8 cellular contexts compared by ENCODE assay signal in the genomic region with DNA sequence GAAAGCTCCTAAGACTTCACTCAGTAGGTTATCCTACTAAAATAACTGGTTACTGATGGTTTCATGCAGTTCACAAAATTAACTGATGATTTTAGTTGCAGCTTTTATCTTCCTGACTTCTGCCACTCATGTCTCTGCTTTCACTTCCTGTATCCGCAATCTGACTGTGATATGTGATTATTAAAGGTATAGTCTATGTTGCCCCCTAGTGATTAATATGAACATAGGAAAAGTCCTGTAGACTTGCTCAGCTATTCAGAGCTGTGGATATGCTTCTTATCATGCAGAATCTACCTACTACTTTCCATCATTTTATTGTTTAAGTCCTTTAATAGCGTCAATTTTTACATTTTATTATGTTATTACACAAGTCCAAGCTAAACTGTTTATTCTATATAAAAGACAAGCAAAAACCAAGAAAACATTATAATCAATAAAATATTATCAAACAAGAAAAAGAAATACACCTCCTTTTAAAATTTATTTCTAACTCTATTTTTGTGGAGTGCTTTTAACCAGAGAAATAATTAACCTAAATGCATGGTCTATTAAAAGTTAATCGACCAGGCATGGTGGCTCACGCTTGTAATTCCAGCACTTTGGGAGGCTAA. TPM values are rescaled to one million over a fixed set of nuclear protein-coding genes. Genes with fewer than 3 reads are reported as not detected.
DNase-seq lines count a peak whose midpoint lies in the region; ATAC-seq, FAIRE-seq and TF ChIP-seq lines count a peak whose summit lies in the region.

No MANE protein-coding gene starts in this region.

- no TSS peak for BruUV-seq in MCF 10A (replicated peaks; lab: Mats Ljungman, UMichigan)

- TF ChIP-seq CTCF in GM20000 (IDR thresholded peaks at IDR 0.05; ENCODE audit: extremely low read depth, missing control alignments) (no peak), MCF 10A (IDR thresholded peaks at IDR 0.05; ENCODE audit: unreplicated experiment) (peak; percentile 45)

- no peak overlapping the region for H3K27ac Mint-ChIP-seq in MCF 10A (ENCODE audit: low read depth, unreplicated experiment)

- no peaks in the 10 kb centered on the region for H3K36me3 Mint-ChIP-seq in MCF 10A (ENCODE audit: insufficient read depth, unreplicated experiment)

- intact Hi-C loops in MCF 10A (cut with micrococcal nuclease): no loop called here

- peak; percentile 76 for DNase-seq in GM20000 (ENCODE audit: low spot score)
- DNase-seq in NCI-H526 (lab: John Stamatoyannopoulos, UW): peak; percentile 44 to 78
- peak; percentile 61 for DNase-seq in MCF 10A (ENCODE audit: unreplicated experiment)
- DNase-seq in medulla oblongata (ENCODE audit: extremely low spot score): peak; percentile 50
- no peak for DNase-seq in 8988T
- no peak for DNase-seq in ureter (ENCODE audit: low spot score)

- CTCF ChIA-PET in MCF 10A (lab: Yijun Ruan, JAX): interaction anchor here (0.6 to 4.2 kb wide), 18 partner anchors 8 to 872 kb away, joined by 3 to 29 read pairs (median 4); a partner anchor contains a TSS

- H3K27me3 Mint-ChIP-seq in MCF 10A (ENCODE audit: insufficient read depth, unreplicated experiment): no peaks in the 10 kb centered on the region

- no peaks in the 10 kb centered on the region for H3K4me1 Mint-ChIP-seq in MCF 10A (ENCODE audit: insufficient read depth, unreplicated experiment)

- H3K4me3 Mint-ChIP-seq in MCF 10A (ENCODE audit: unreplicated experiment): no peak overlapping the region

- no peaks in the 10 kb centered on the region for H3K9me3 Mint-ChIP-seq in MCF 10A (ENCODE audit: unreplicated experiment)

- POLR2A ChIA-PET in MCF 10A (lab: Yijun Ruan, JAX): interaction anchor here (0.6 to 2.2 kb wide), 5 partner anchors 9 to 100 kb away, joined by 3 to 9 read pairs (median 6); no protein-coding TSS in a partner anchor

- ATAC-seq in HG03469 (IDR thresholded peaks at IDR 0.05; ENCODE audit: unreplicated experiment): peak; percentile 86

- FAIRE-seq in G401.6 (lab: Jason Lieb, UNC): peak; percentile 85

RNA-seq across cellular contexts. Expression of a gene that starts 40.6 kb away (rescaled TPM):
- 0.23 and 0.49 TPM in 2 replicates for total RNA-seq in MCF 10A (2022)
- 13.9 TPM for total RNA-seq in ureter

Comparison
In these comparisons a context has a peak if more than half of its experiments do, and no peak if none do; other contexts are left out.
1. DNase-seq: peak in GM20000 (single experiment), NCI-H526 (2 of 2), MCF 10A (single experiment) and medulla oblongata (single experiment); none in 8988T (single experiment) and ureter (single experiment).
2. RNA of a gene that starts 40.6 kb away (total RNA-seq): 13.9 TPM in ureter (single experiment); 0.23 to 0.49 TPM in MCF 10A; every median in the first group is over 10 times any median in the second.